In the genomic region with DNA sequence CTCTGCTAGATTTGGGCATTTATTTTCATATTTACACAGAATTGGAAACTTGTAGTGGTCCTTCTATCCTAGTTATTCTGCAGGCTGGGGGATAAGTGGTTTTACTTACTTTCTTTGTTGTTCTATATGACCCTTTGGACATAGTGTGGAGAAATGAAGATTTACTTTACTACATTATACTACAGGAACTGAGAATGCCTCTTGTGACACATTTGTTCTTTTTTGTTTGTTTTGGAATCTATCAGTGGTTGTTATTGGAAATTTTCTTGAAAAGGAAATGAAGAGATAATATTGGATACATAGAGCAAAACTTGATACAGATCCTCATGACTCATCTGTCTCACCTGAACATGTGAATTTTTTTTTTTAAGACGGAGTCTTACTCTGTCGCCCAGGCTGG, we compare ENCODE assay signal across 21 cellular contexts.
"Had no signal": no experiment of that assay in that cellular context is flagged by ENCODE, and none has a peak within 500 bp of the region (broad histone marks: within the 10 kb centered on the region; RNA-seq: fewer than 3 reads in every experiment).

No MANE protein-coding gene starts in this region.

- H3K36me3 ChIP-seq: esophagus muscularis mucosa, gastroesophageal sphincter, heart left ventricle, left lung, lower lobe of right lung had no signal

- ATAC-seq: foreskin keratinocyte; gastroesophageal sphincter; heart left ventricle; left cardiac atrium; left lung; left ventricle myocardium superior; lower lobe of right lung; mucosa of descending colon; naive thymus-derived CD8-positive, alpha-beta T cell had no signal

- H3K4me1 ChIP-seq: esophagus muscularis mucosa, foreskin keratinocyte, gastroesophageal sphincter, heart left ventricle, left lung, lower lobe of right lung had no signal

- H3K79me2 ChIP-seq: hepatocyte had no signal

- H3K4me3 ChIP-seq: coronary artery, dorsolateral prefrontal cortex, esophagus muscularis mucosa, gastroesophageal sphincter, heart left ventricle, hepatocyte, left lung, lower lobe of right lung, mucosa of descending colon had no signal

- DNase-seq: dermis blood vessel endothelial cell; dorsolateral prefrontal cortex; effector CD4-positive, alpha-beta T cell; effector memory CD4-positive, alpha-beta T cell; foreskin keratinocyte; heart left ventricle; left cardiac atrium; left lung; left ventricle myocardium superior; lower lobe of right lung; mesenchymal stem cell; mucosa of descending colon; naive B cell; naive thymus-derived CD8-positive, alpha-beta T cell had no signal

- H3K27ac ChIP-seq: coronary artery, dorsolateral prefrontal cortex, esophagus muscularis mucosa, foreskin keratinocyte, gastroesophageal sphincter, heart left ventricle, hepatocyte, left lung, lower lobe of right lung had no signal

- H2AFZ ChIP-seq: hepatocyte had no signal

- H3K27me3 ChIP-seq: dorsolateral prefrontal cortex, esophagus muscularis mucosa, foreskin keratinocyte, heart left ventricle, hepatocyte had no signal

- FAIRE-seq: endothelial cell of umbilical vein, islet of Langerhans, keratinocyte had no signal
